ENCODE assay signal across 1 cellular context in genomic region chr14:94042433-94043091, GRCh38.
TF ChIP-seq lines count a peak whose summit lies in the region.

No MANE protein-coding gene starts in this region.

TF ChIP-seq in A549, 52 proteins besides CTCF, POLR2A, EP300 and RAD21 (continued from another document):
- no peak for TF ChIP-seq HES2 (IDR thresholded peaks at IDR 0.05)
